Comparison of ENCODE assay signal across 8 cellular contexts in genomic region chr10:13371879-13372470, GRCh38. TPM values are rescaled to one million over a fixed set of nuclear protein-coding genes. Genes with fewer than 3 reads are reported as not detected.
DNase-seq lines count a peak whose midpoint lies in the region; ATAC-seq and TF ChIP-seq lines count a peak whose summit lies in the region.

No MANE protein-coding gene starts in this region.

- H3K9ac ChIP-seq in endodermal cell (ENCODE audit: extremely low read depth, low read length, poor library complexity, severe bottlenecking) = no peak overlapping the region

- ATAC-seq in GM18873 (IDR thresholded peaks at IDR 0.05; ENCODE audit: low FRiP score, unreplicated experiment) (peak; percentile 83), HG03521 (IDR thresholded peaks at IDR 0.05; ENCODE audit: unreplicated experiment) (peak; percentile 81)

- H3K27me3 ChIP-seq in endodermal cell (ENCODE audit: control insufficient read depth, insufficient read depth, low read length, poor library complexity, severe bottlenecking) = no peaks in the 10 kb centered on the region

- peaks cover 1% of the 10 kb centered on the region for H3K27me3 Mint-ChIP-seq in endodermal cell (ENCODE audit: insufficient read depth)

- H3K9me3 ChIP-seq in endodermal cell (ENCODE audit: control insufficient read depth, low read length) = no peaks in the 10 kb centered on the region

- no peaks in the 10 kb centered on the region for H3K4me1 ChIP-seq in endodermal cell (ENCODE audit: control insufficient read depth, insufficient read depth, low read length)

- peak; percentile 98 for TF ChIP-seq CTCF in endodermal cell (conservative IDR thresholded peaks at IDR 0.05)

- DNase-seq in Ammon's horn (ENCODE audit: low spot score) = peak; percentile 92
- DNase-seq in NCI-H82 (lab: John Stamatoyannopoulos, UW) = peak; percentile 87
- peak; percentile 25 to 43 for DNase-seq in activated CD4-positive, alpha-beta T cell treated with anti-CD3 and anti-CD28 coated beads, Interleukin-2, amount 50 U/mL, for 48 hours
- peak; percentile 89 for DNase-seq in endodermal cell
- peak; percentile 82 for DNase-seq in midbrain (lab: John Stamatoyannopoulos, UW)
- peak; percentile 7 to 84 (median 64) for DNase-seq in stimulated activated naive CD4-positive, alpha-beta T cell (lab: John Stamatoyannopoulos, UW)

- no peaks in the 10 kb centered on the region for H3K36me3 Mint-ChIP-seq in endodermal cell (ENCODE audit: low read depth)

- H3K27ac Mint-ChIP-seq in endodermal cell = no peak overlapping the region

- H3K9me3 Mint-ChIP-seq in endodermal cell = no peaks in the 10 kb centered on the region

- H3K4me3 Mint-ChIP-seq in endodermal cell = no peak overlapping the region

- H3K4me3 ChIP-seq in endodermal cell (ENCODE audit: low read length) = no peak overlapping the region

- no peak overlapping the region for H3K27ac ChIP-seq in endodermal cell (ENCODE audit: low read depth, low read length)

- H3K4me1 Mint-ChIP-seq in endodermal cell = peaks cover under 1% of the 10 kb centered on the region

- no peaks in the 10 kb centered on the region for H3K36me3 ChIP-seq in endodermal cell (ENCODE audit: control insufficient read depth, insufficient read depth, low read length)

- WGBS in endodermal cell (ENCODE audit: insufficient coverage in 1 of 2, insufficient read length in 1 of 2), 2 experiments = 37 to 52% methylated on average over 2 to 6 of the region's 6 CpGs

RNA-seq across cellular contexts. Expression of gene SEPHS1, which starts 23.9 kb away (rescaled TPM):
- 100 to 1,000 TPM; 127 to 268 TPM for total RNA-seq in endodermal cell
- polyA plus RNA-seq in endodermal cell (2013, experiment 1 of 2) = 123 TPM
- 107 TPM for polyA plus RNA-seq in endodermal cell (2013, experiment 2 of 2)

Comparison
In these comparisons a context has a peak if more than half of its experiments do, and no peak if none do; other contexts are left out.
1. DNase-seq: peak in every context shown above with its lines; median percentile 92 in Ammon's horn; 89 in endodermal cell; 87 in NCI-H82; 82 in midbrain; 64 in stimulated activated naive CD4-positive, alpha-beta T cell; 34 in activated CD4-positive, alpha-beta T cell treated with anti-CD3 and anti-CD28 coated beads, Interleukin-2, amount 50 U/mL, for 48 hours.